In the genomic region with DNA sequence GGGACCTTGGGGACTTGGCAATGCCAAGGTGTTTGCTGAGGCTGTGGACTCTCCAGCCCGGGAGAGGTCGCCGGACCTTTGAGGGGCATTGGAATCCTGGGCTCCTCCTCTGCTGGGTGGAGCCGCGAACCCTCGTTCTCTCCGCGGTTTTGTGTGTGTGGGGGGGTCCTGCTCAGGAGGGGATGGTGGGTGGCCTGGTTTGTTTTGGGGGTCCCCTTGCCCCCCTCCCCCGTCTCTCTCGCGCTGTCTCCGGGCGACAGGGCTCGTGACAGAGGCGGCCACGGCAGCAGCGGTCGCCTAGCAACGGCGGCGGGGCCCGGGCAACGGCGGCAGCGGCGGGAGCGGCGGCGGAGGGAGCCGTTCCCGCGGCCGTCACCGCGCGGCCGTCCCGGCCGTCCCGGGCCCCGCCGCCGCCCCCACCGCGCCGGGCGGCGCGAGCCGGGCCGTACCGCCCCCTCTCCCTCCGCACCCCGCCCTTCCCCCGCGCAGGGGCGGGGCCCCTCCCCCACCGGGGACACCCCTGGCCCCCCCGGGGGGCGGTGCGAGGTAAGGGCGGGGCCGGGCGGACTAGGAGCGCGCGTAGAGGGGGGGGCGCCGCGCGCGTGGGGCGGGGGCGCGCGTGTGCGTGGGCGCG, we compare ENCODE assay signal across 1 cellular context.
TF ChIP-seq lines count a peak whose summit lies in the region.

No MANE protein-coding gene starts in this region.

TF ChIP-seq in HCT116, 20 proteins besides CTCF, POLR2A, EP300 and RAD21 (continued from another document):
- TF ChIP-seq, protein P1, sequence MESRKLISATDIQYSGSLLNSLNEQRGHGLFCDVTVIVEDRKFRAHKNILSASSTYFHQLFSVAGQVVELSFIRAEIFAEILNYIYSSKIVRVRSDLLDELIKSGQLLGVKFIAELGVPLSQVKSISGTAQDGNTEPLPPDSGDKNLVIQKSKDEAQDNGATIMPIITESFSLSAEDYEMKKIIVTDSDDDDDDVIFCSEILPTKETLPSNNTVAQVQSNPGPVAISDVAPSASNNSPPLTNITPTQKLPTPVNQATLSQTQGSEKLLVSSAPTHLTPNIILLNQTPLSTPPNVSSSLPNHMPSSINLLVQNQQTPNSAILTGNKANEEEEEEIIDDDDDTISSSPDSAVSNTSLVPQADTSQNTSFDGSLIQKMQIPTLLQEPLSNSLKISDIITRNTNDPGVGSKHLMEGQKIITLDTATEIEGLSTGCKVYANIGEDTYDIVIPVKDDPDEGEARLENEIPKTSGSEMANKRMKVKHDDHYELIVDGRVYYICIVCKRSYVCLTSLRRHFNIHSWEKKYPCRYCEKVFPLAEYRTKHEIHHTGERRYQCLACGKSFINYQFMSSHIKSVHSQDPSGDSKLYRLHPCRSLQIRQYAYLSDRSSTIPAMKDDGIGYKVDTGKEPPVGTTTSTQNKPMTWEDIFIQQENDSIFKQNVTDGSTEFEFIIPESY (IDR thresholded peaks at IDR 0.05; ENCODE audit: extremely low read depth, insufficient replicate concordance, low read length): no peak
